ENCODE assay signal across 1 cellular context in the genomic region with DNA sequence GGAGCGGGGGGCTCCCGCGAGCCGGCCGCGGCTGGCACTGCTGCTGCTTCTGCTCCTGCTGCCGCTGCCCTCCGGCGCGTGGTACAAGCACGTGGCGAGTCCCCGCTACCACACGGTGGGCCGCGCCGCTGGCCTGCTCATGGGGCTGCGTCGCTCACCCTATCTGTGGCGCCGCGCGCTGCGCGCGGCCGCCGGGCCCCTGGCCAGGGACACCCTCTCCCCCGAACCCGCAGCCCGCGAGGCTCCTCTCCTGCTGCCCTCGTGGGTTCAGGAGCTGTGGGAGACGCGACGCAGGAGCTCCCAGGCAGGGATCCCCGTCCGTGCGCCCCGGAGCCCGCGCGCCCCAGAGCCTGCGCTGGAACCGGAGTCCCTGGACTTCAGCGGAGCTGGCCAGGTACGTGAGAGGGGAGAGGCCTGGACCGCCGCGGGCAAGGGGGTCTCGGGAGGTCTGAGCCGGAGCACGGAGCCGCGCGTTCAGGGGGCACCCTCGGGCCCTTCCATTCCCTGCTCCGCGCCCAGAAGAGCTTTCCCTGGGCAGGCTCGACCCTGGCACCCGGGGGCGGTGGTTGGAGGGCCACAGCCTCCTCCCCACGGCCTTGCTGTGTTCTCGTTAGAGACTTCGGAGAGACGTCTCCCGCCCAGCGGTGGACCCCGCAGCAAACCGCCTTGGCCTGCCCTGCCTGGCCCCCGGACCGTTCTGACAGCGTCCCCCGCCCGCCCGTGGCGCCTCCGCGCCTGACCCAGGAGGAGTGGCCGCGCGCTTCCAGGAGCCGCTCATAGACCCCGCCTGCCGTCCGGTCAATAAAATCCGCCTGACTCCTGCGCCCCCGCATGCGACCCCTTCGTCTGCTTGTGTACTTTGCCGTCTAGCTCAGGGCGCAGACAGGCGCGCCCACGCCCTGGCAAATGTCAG.
TF ChIP-seq lines count a peak whose summit lies in the region.

No MANE protein-coding gene starts in this region.

TF ChIP-seq in neural cell, 6 proteins besides CTCF, POLR2A, EP300 and RAD21:
- TF ChIP-seq EZH2 (IDR thresholded peaks at IDR 0.05; ENCODE audit: borderline replicate concordance, insufficient read depth, low read length, poor library complexity, severe bottlenecking) (no peak), TAF1 (IDR thresholded peaks at IDR 0.05; ENCODE audit: low read depth) (no peak), MXI1 (conservative IDR thresholded peaks at IDR 0.05; ENCODE audit: poor library complexity, severe bottlenecking) (peak; percentile 42), SMC3 (conservative IDR thresholded peaks at IDR 0.05; ENCODE audit: poor library complexity) (no peak), POLR2AphosphoS5 (IDR thresholded peaks at IDR 0.05) (no peak)
